8 cellular contexts compared by ENCODE assay signal in the genomic region with DNA sequence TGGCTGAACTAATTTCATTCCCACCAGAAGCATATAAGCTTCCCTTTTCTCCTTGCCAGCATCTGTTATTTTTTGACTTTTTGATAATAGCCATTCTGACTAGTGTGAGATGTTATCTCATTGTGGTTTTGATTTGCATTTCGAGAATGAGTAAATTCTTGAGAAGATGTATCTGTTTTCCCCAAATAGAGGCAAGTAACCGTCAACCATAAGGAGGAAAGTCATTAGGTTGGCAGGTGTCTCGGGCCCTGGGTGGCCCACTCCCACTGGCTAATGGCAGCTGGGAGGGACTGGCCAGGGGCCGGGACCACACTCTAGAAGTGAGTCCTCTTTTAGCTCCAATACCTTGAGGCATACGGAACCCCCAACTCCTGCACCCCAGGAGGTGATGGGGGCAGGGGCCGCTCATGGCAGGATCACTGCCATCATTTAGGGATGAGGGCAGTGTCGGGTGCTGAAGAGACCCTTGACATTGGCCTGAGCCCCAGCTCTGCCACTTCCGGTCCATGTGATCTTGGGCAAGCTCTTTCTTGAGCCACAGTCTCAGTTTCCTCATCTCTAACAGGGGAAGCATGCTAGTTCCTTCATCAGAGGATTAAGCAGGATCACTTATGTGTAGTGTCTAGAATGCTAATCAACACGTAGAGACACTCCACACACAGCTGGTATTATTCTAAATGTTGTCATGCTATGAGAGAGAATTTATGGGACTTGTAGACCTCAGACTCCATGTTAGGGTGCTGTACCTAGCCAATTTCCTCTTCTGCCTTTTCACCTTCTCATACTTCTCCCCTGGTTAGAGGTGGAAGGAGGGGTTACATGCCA. TPM values are rescaled to one million over a fixed set of nuclear protein-coding genes. Genes with fewer than 3 reads are reported as not detected.
DNase-seq lines count a peak whose midpoint lies in the region; ATAC-seq and TF ChIP-seq lines count a peak whose summit lies in the region.

No MANE protein-coding gene starts in this region.

- H3K4me1 ChIP-seq in effector memory CD4-positive, alpha-beta T cell (ENCODE audit: control insufficient read depth, insufficient read depth, low read length, poor library complexity, severe bottlenecking), result peaks cover 39% of the 10 kb centered on the region
- peaks cover 0 to 11% of the 10 kb centered on the region in 2 donors for H3K4me1 ChIP-seq in adrenal gland (replicated peaks in 1 of 2)

- ATAC-seq in GM21619 (IDR thresholded peaks at IDR 0.05; ENCODE audit: unreplicated experiment), result peak; percentile 69

- no peak for DNase-seq in effector memory CD4-positive, alpha-beta T cell
- DNase-seq in anterior cingulate cortex (lab: John Stamatoyannopoulos, UW) (no peak), D341Med (ENCODE audit: low spot score) (no peak), adrenal gland (no peak), caudate nucleus (lab: John Stamatoyannopoulos, UW) (no peak)

- no peaks in the 10 kb centered on the region for H3K9me3 ChIP-seq in KOPT-K1 (ENCODE audit: insufficient read depth, low read length, poor library complexity, severe bottlenecking)
- no peaks in the 10 kb centered on the region for H3K9me3 ChIP-seq in effector memory CD4-positive, alpha-beta T cell (ENCODE audit: control insufficient read depth, low read length)
- no peaks in the 10 kb centered on the region for H3K9me3 ChIP-seq in adrenal gland (replicated peaks in 1 of 3)

- intact Hi-C loops in adrenal gland (cut with DNase I), result no loop called here

- no peak overlapping the region for H3K4me3 ChIP-seq in effector memory CD4-positive, alpha-beta T cell (ENCODE audit: insufficient read depth, low read depth, low read length, poor library complexity, severe bottlenecking)
- no peak overlapping the region for H3K4me3 ChIP-seq in adrenal gland

- H3K36me3 ChIP-seq in KOPT-K1 (ENCODE audit: insufficient read depth, low read length), result no peaks in the 10 kb centered on the region
- H3K36me3 ChIP-seq in effector memory CD4-positive, alpha-beta T cell (ENCODE audit: control insufficient read depth, insufficient read depth, low read length), result no peaks in the 10 kb centered on the region
- H3K36me3 ChIP-seq in adrenal gland (replicated peaks in 1 of 2), result no peaks in the 10 kb centered on the region

- 81 to 90% (median 87%) methylated on average over 9 of the region's 9 CpGs for WGBS in adrenal gland, 4 donors

- peak; percentile 35 for TF ChIP-seq POLR2A in GM15510 (IDR thresholded peaks at IDR 0.05; ENCODE audit: borderline replicate concordance, extremely low read depth, insufficient read length)
- no peak for TF ChIP-seq POLR2A in adrenal gland (IDR thresholded peaks at IDR 0.05)

- H3K27me3 ChIP-seq in effector memory CD4-positive, alpha-beta T cell (replicated peaks; ENCODE audit: control insufficient read depth, insufficient read depth, low read length, poor library complexity, severe bottlenecking), result no peaks in the 10 kb centered on the region
- H3K27me3 ChIP-seq in adrenal gland, result no peaks in the 10 kb centered on the region

- H3K27ac ChIP-seq in KOPT-K1 (ENCODE audit: low read depth, low read length, poor library complexity, severe bottlenecking) (peak overlapping the region; percentile 77), adrenal gland (no peak overlapping the region), caudate nucleus (ENCODE audit: low read depth, low read length) (no peak overlapping the region)
- peak overlapping the region; percentile 34 for H3K27ac ChIP-seq in effector memory CD4-positive, alpha-beta T cell (ENCODE audit: insufficient read depth, low read length, poor library complexity, severe bottlenecking)

- TF ChIP-seq CTCF in adrenal gland (IDR thresholded peaks at IDR 0.05), result no peak

RNA-seq across cellular contexts. Expression of a gene that starts 44.3 kb away (rescaled TPM):
- 10 to 100 TPM in 6 of 8 donors, 1 to 10 TPM in 2; 6.6 to 32.3 (median 23.7) TPM for total RNA-seq in adrenal gland
- 10 to 100 TPM in 1 of 3 donors, 1 to 10 TPM in 2; 4.3 to 14.2 (median 6.3) TPM for polyA plus RNA-seq in adrenal gland

Comparison
In these comparisons a context has a peak if more than half of its experiments do, and no peak if none do; other contexts are left out.
1. H3K27ac ChIP-seq: peak in KOPT-K1 (single experiment) and effector memory CD4-positive, alpha-beta T cell (single experiment); none in adrenal gland (0 of 5) and caudate nucleus (single experiment).